In the genomic region with DNA sequence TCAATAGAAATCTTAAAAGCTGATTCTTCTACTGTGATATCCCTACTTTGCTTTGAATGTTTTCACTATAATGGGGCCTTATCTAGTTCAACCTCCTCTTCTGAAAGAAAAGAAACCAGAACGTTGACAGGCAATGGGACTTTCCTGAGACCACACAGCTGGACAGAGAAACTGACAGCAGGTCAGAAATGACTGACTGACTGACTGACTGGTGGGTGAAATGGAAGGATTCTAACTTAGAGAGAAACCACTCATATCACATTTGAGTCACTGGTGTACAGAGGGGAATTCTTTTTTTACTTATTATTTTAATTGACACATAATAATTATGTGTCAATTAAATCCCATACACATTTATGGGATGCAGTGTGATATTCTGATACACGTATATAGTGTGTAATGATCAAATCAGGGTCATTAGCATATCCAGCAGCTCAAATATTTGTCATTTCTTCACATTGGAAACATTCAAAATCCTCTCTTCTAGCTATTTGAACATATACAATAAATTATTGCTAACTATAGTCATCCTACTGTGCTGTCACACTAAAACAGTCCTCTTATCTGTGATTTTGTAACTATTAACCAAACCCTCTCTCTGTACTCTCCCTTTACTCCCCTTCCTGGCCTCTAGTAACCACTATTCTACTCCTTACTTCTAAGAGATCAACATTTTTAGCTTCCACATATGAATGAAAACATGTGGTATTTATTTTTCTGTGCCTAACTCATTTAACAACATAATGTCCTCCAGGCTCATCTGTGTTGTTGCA, we compare ENCODE assay signal across 10 cellular contexts.
DNase-seq lines count a peak whose midpoint lies in the region; ATAC-seq lines count a peak whose summit lies in the region.
"Had no signal": no experiment of that assay in that cellular context is flagged by ENCODE, and none has a peak within 500 bp of the region (broad histone marks: within the 10 kb centered on the region; RNA-seq: fewer than 3 reads in every experiment).

No MANE protein-coding gene starts in this region.

- ATAC-seq in GM19025 (IDR thresholded peaks at IDR 0.05; ENCODE audit: low read depth, unreplicated experiment): peak; percentile 95
- peak; percentile 93 for ATAC-seq in GM21723 (IDR thresholded peaks at IDR 0.05; ENCODE audit: unreplicated experiment)
- ATAC-seq in HG03108 (IDR thresholded peaks at IDR 0.05; ENCODE audit: unreplicated experiment): peak; percentile 93
- ATAC-seq in stimulated activated naive CD8-positive, alpha-beta T cell treated with anti-CD3 and anti-CD28 coated beads, Interleukin-15, Interleukin-2, amounts not matched to agents 100 U/mL and 50 U/mL, for 24 hours: peak; percentile 40

- no peak for DNase-seq in stimulated activated naive CD8-positive, alpha-beta T cell treated with anti-CD3 and anti-CD28 coated beads, Interleukin-15, Interleukin-2, amounts not matched to agents 100 U/mL and 50 U/mL, for 24 hours
- DNase-seq in activated CD4-positive, CD25-positive, alpha-beta regulatory T cell treated with anti-CD3 and anti-CD28 coated beads, Interleukin-2, amount 50 U/mL, for 72 hours: no peak
- DNase-seq in NCI-H1417 treated with DMSO at 0.1 percent for 48 hours (lab: John Stamatoyannopoulos, UW) (no peak), kidney glomerular epithelial cell (lab: John Stamatoyannopoulos, UW) (no peak)
- DNase-seq: NCI-H2029, nucleus accumbens, OCI-M1 had no signal

Comparison
In these comparisons a context has a peak if more than half of its experiments do, and no peak if none do; other contexts are left out.
1. ATAC-seq: peak in every context shown above with its lines; median percentile 95 in GM19025; 93 in GM21723; 93 in HG03108; 40 in stimulated activated naive CD8-positive, alpha-beta T cell treated with anti-CD3 and anti-CD28 coated beads, Interleukin-15, Interleukin-2, amounts not matched to agents 100 U/mL and 50 U/mL, for 24 hours.